ENCODE assay signal across 16 cellular contexts in genomic region chr20:24782801-24783630, GRCh38.
DNase-seq lines count a peak whose midpoint lies in the region; ATAC-seq and TF ChIP-seq lines count a peak whose summit lies in the region.
"Had no signal": no experiment of that assay in that cellular context is flagged by ENCODE, and none has a peak within 500 bp of the region (broad histone marks: within the 10 kb centered on the region; RNA-seq: fewer than 3 reads in every experiment).

No MANE protein-coding gene starts in this region.

- H4K20me1 ChIP-seq in GM23338 (replicated peaks; ENCODE audit: insufficient read depth) = no peaks in the 10 kb centered on the region

- H3K27me3 ChIP-seq in GM23338 (ENCODE audit: insufficient read depth) (no peaks in the 10 kb centered on the region), HAP-1 (ENCODE audit: low read depth) (no peaks in the 10 kb centered on the region)

- H2AFZ ChIP-seq in GM23338 = no peak overlapping the region

- no peaks in the 10 kb centered on the region for H3K9me3 ChIP-seq in HAP-1
- H3K9me3 ChIP-seq: left ventricle myocardium inferior, tibial artery had no signal

- CTCF ChIA-PET in activated CD8-positive, alpha-beta T cell treated with anti-CD3 and anti-CD28 coated beads, Interleukin-2, amount 10 ng/mL, durations not matched to agents 7 days and 5 days (lab: Charles Lee) = no interaction called here

- no peaks in the 10 kb centered on the region for H3K36me3 Mint-ChIP-seq in GM23338 (ENCODE audit: low read depth)
- no peaks in the 10 kb centered on the region for H3K36me3 Mint-ChIP-seq in activated CD8-positive, alpha-beta T cell treated with anti-CD3 and anti-CD28 coated beads, Interleukin-2, amount 10 ng/mL, durations not matched to agents 7 days and 5 days (ENCODE audit: low read depth)
- H3K36me3 Mint-ChIP-seq in natural killer cell treated with Interleukin-12 subunit alpha and Interleukin-12 subunit beta and Interleukin-15 and Interleukin-18, amount 100 ng/mL, for 72 hours = no peaks in the 10 kb centered on the region
- no peaks in the 10 kb centered on the region for H3K36me3 Mint-ChIP-seq in activated T-cell treated with anti-CD3 and anti-CD28 coated beads, Interleukin-2, amount 50 U/mL, for 72 hours (ENCODE audit: insufficient read depth in 2 of 2)

- H3K9me2 ChIP-seq in GM23338 (ENCODE audit: insufficient read depth) = no peaks in the 10 kb centered on the region

- POLR2A ChIA-PET in activated CD8-positive, alpha-beta T cell treated with anti-CD3 and anti-CD28 coated beads, Interleukin-2, amount 10 ng/mL, durations not matched to agents 7 days and 5 days (lab: Charles Lee) = no interaction called here

- H3K27me3 Mint-ChIP-seq in GM23338 (ENCODE audit: insufficient read depth, low read depth, poor library complexity) = peaks cover 5% of the 10 kb centered on the region
- peaks cover 11% of the 10 kb centered on the region for H3K27me3 Mint-ChIP-seq in activated CD8-positive, alpha-beta T cell treated with anti-CD3 and anti-CD28 coated beads, Interleukin-2, amount 10 ng/mL, durations not matched to agents 7 days and 5 days (ENCODE audit: low read depth)
- peaks cover 0 to 9% of the 10 kb centered on the region in 2 donors for H3K27me3 Mint-ChIP-seq in natural killer cell treated with Interleukin-12 subunit alpha and Interleukin-12 subunit beta and Interleukin-15 and Interleukin-18, amount 100 ng/mL, for 72 hours
- H3K27me3 Mint-ChIP-seq in activated T-cell treated with anti-CD3 and anti-CD28 coated beads, Interleukin-2, amount 50 U/mL, for 72 hours (ENCODE audit: low read depth) = peaks cover 26% of the 10 kb centered on the region

- H3K4me1 Mint-ChIP-seq in GM23338 = no peaks in the 10 kb centered on the region
- H3K4me1 Mint-ChIP-seq in activated CD8-positive, alpha-beta T cell treated with anti-CD3 and anti-CD28 coated beads, Interleukin-2, amount 10 ng/mL, durations not matched to agents 7 days and 5 days (ENCODE audit: low read depth) = peaks cover 33% of the 10 kb centered on the region
- peaks cover 18% of the 10 kb centered on the region in 2 donors for H3K4me1 Mint-ChIP-seq in natural killer cell treated with Interleukin-12 subunit alpha and Interleukin-12 subunit beta and Interleukin-15 and Interleukin-18, amount 100 ng/mL, for 72 hours (ENCODE audit: low read depth in 2 of 2)
- H3K4me1 Mint-ChIP-seq in activated T-cell treated with anti-CD3 and anti-CD28 coated beads, Interleukin-2, amount 50 U/mL, for 72 hours (ENCODE audit: low read depth) = peaks cover 5% of the 10 kb centered on the region

- H3F3A ChIP-seq in GM23338 (replicated peaks; ENCODE audit: low read depth) = no peaks in the 10 kb centered on the region

- DNase-seq in NCI-H446 treated with DMSO at 0.1 percent for 48 hours (lab: John Stamatoyannopoulos, UW) (peak; percentile 11), NCI-H446 (lab: John Stamatoyannopoulos, UW) (no peak), GM23338 (ENCODE audit: low spot score) (peak; percentile 39), HAP-1 (ENCODE audit: low spot score in 2 of 2) (no peak)
- DNase-seq in activated CD8-positive, alpha-beta T cell treated with anti-CD3 and anti-CD28 coated beads, Interleukin-2, amount 10 ng/mL, durations not matched to agents 7 days and 5 days = no peak
- peak; percentile 31 for DNase-seq in natural killer cell treated with Interleukin-12 subunit alpha and Interleukin-12 subunit beta and Interleukin-15 and Interleukin-18, amount 100 ng/mL, for 72 hours (ENCODE audit: low spot score)
- no peak for DNase-seq in activated T-cell treated with anti-CD3 and anti-CD28 coated beads, Interleukin-2, amount 50 U/mL, for 1 hour
- no peak for DNase-seq in activated T-cell treated with anti-CD3 and anti-CD28 coated beads, Interleukin-2, amount 50 U/mL, for 72 hours
- DNase-seq: activated T-cell treated with anti-CD3 and anti-CD28 coated beads, Interleukin-2, amount 50 U/mL, for 24 hours; KBM-7; left ventricle myocardium inferior; NCI-H1694 had no signal

- H3K9me3 Mint-ChIP-seq in GM23338 = peaks cover 3% of the 10 kb centered on the region; the same call in 2 of the 3 replicates
- no peaks in the 10 kb centered on the region for H3K9me3 Mint-ChIP-seq in activated CD8-positive, alpha-beta T cell treated with anti-CD3 and anti-CD28 coated beads, Interleukin-2, amount 10 ng/mL, durations not matched to agents 7 days and 5 days (ENCODE audit: insufficient read depth)
- no peaks in the 10 kb centered on the region for H3K9me3 Mint-ChIP-seq in natural killer cell treated with Interleukin-12 subunit alpha and Interleukin-12 subunit beta and Interleukin-15 and Interleukin-18, amount 100 ng/mL, for 72 hours
- no peaks in the 10 kb centered on the region for H3K9me3 Mint-ChIP-seq in activated T-cell treated with anti-CD3 and anti-CD28 coated beads, Interleukin-2, amount 50 U/mL, for 72 hours
- H3K9me3 Mint-ChIP-seq: activated T-cell treated with anti-CD3 and anti-CD28 coated beads, Interleukin-2, amount 50 U/mL, for 24 hours; nephron had no signal

- H3K79me2 ChIP-seq in GM23338 (replicated peaks; ENCODE audit: insufficient read depth) = no peaks in the 10 kb centered on the region

- H3K36me3 ChIP-seq in GM23338 (ENCODE audit: insufficient read depth) (no peaks in the 10 kb centered on the region), HAP-1 (replicated peaks) (no peaks in the 10 kb centered on the region)
- H3K36me3 ChIP-seq: left ventricle myocardium inferior, tibial artery had no signal

- H3K4me3 ChIP-seq in GM23338 (no peak overlapping the region), HAP-1 (no peak overlapping the region)
- H3K4me3 ChIP-seq: left ventricle myocardium inferior, SK-N-MC, tibial artery had no signal

- no peak overlapping the region for H3K4me3 Mint-ChIP-seq in GM23338
- H3K4me3 Mint-ChIP-seq in activated CD8-positive, alpha-beta T cell treated with anti-CD3 and anti-CD28 coated beads, Interleukin-2, amount 10 ng/mL, durations not matched to agents 7 days and 5 days = no peak overlapping the region
- no peak overlapping the region for H3K4me3 Mint-ChIP-seq in natural killer cell treated with Interleukin-12 subunit alpha and Interleukin-12 subunit beta and Interleukin-15 and Interleukin-18, amount 100 ng/mL, for 72 hours
- no peak overlapping the region for H3K4me3 Mint-ChIP-seq in activated T-cell treated with anti-CD3 and anti-CD28 coated beads, Interleukin-2, amount 50 U/mL, for 72 hours
- H3K4me3 Mint-ChIP-seq: activated T-cell treated with anti-CD3 and anti-CD28 coated beads, Interleukin-2, amount 50 U/mL, for 24 hours; nephron had no signal

- H3K4me1 ChIP-seq in GM23338 (ENCODE audit: insufficient read depth) (no peaks in the 10 kb centered on the region), HAP-1 (no peaks in the 10 kb centered on the region)
- H3K4me1 ChIP-seq: left ventricle myocardium inferior had no signal

- in situ Hi-C loops in HAP-1 (cut with MboI; ENCODE audit: low sequenced_read_pairs) = loop anchor here (10.0 kb wide), 1 partner anchor 62 kb away; no protein-coding TSS in a partner anchor

- H3K27ac ChIP-seq in GM23338 (ENCODE audit: low read depth) = no peak overlapping the region
- H3K27ac ChIP-seq: epithelial cell of prostate, left ventricle myocardium inferior, SK-N-MC, tibial artery had no signal

- H3K4me2 ChIP-seq in GM23338 = no peak overlapping the region

- H3K27ac Mint-ChIP-seq in GM23338 = 0 out of 2 replicates have a peak overlapping the region, but pooled peaks have one; percentile 12
- peak overlapping the region; percentile 43 for H3K27ac Mint-ChIP-seq in activated CD8-positive, alpha-beta T cell treated with anti-CD3 and anti-CD28 coated beads, Interleukin-2, amount 10 ng/mL, durations not matched to agents 7 days and 5 days
- no peak overlapping the region for H3K27ac Mint-ChIP-seq in natural killer cell treated with Interleukin-12 subunit alpha and Interleukin-12 subunit beta and Interleukin-15 and Interleukin-18, amount 100 ng/mL, for 72 hours
- H3K27ac Mint-ChIP-seq in activated T-cell treated with anti-CD3 and anti-CD28 coated beads, Interleukin-2, amount 50 U/mL, for 72 hours = no peak overlapping the region
- H3K27ac Mint-ChIP-seq: activated T-cell treated with anti-CD3 and anti-CD28 coated beads, Interleukin-2, amount 50 U/mL, for 24 hours had no signal

- peak in 1 of 2 experiments; percentile 51; a peak in 2 of 4 replicates for TF ChIP-seq CTCF in GM23338 (conservative IDR thresholded peaks at IDR 0.05; ENCODE audit: low read depth in 2 of 2)

- peak; percentile 33 for ATAC-seq in GM23338
- ATAC-seq in activated CD8-positive, alpha-beta T cell treated with anti-CD3 and anti-CD28 coated beads, Interleukin-2, amount 10 ng/mL, durations not matched to agents 7 days and 5 days = peak; percentile 31
- no peak for ATAC-seq in natural killer cell treated with Interleukin-12 subunit alpha and Interleukin-12 subunit beta and Interleukin-15 and Interleukin-18, amount 100 ng/mL, for 72 hours
- ATAC-seq in activated T-cell treated with anti-CD3 and anti-CD28 coated beads, Interleukin-2, amount 50 U/mL, for 72 hours (replicated peaks in 1 of 2) = no peak

TF ChIP-seq in GM23338, 12 proteins besides CTCF, POLR2A, EP300 and RAD21 (continues in another document):
- TF ChIP-seq POLR2AphosphoS5 (IDR thresholded peaks at IDR 0.05; ENCODE audit: low read depth) (no peak), ZNF114 (CRISPR knock-in tag; IDR thresholded peaks at IDR 0.05) (no peak), ZNF331 (CRISPR knock-in tag; IDR thresholded peaks at IDR 0.05; ENCODE audit: low read depth) (no peak), REST (IDR thresholded peaks at IDR 0.05; ENCODE audit: unreplicated experiment) (no peak)

Comparison
In these comparisons a context has a peak if more than half of its experiments do, and no peak if none do; other contexts are left out.
1. DNase-seq: peak in NCI-H446 treated with DMSO at 0.1 percent for 48 hours (single experiment), GM23338 (single experiment) and natural killer cell treated with Interleukin-12 subunit alpha and Interleukin-12 subunit beta and Interleukin-15 and Interleukin-18, amount 100 ng/mL, for 72 hours (single experiment); none in NCI-H446 (0 of 2), activated CD8-positive, alpha-beta T cell treated with anti-CD3 and anti-CD28 coated beads, Interleukin-2, amount 10 ng/mL, durations not matched to agents 7 days and 5 days (single experiment), HAP-1 (0 of 2), activated T-cell treated with anti-CD3 and anti-CD28 coated beads, Interleukin-2, amount 50 U/mL, for 1 hour (single experiment) and activated T-cell treated with anti-CD3 and anti-CD28 coated beads, Interleukin-2, amount 50 U/mL, for 72 hours (0 of 2).
2. ATAC-seq: peak in GM23338 (single experiment) and activated CD8-positive, alpha-beta T cell treated with anti-CD3 and anti-CD28 coated beads, Interleukin-2, amount 10 ng/mL, durations not matched to agents 7 days and 5 days (single experiment); none in natural killer cell treated with Interleukin-12 subunit alpha and Interleukin-12 subunit beta and Interleukin-15 and Interleukin-18, amount 100 ng/mL, for 72 hours (0 of 2) and activated T-cell treated with anti-CD3 and anti-CD28 coated beads, Interleukin-2, amount 50 U/mL, for 72 hours (0 of 2).
3. H3K27ac Mint-ChIP-seq: peak in GM23338 (single experiment) and activated CD8-positive, alpha-beta T cell treated with anti-CD3 and anti-CD28 coated beads, Interleukin-2, amount 10 ng/mL, durations not matched to agents 7 days and 5 days (single experiment); none in natural killer cell treated with Interleukin-12 subunit alpha and Interleukin-12 subunit beta and Interleukin-15 and Interleukin-18, amount 100 ng/mL, for 72 hours (0 of 2) and activated T-cell treated with anti-CD3 and anti-CD28 coated beads, Interleukin-2, amount 50 U/mL, for 72 hours (single experiment).